2 cellular contexts compared by ENCODE assay signal in the genomic region with DNA sequence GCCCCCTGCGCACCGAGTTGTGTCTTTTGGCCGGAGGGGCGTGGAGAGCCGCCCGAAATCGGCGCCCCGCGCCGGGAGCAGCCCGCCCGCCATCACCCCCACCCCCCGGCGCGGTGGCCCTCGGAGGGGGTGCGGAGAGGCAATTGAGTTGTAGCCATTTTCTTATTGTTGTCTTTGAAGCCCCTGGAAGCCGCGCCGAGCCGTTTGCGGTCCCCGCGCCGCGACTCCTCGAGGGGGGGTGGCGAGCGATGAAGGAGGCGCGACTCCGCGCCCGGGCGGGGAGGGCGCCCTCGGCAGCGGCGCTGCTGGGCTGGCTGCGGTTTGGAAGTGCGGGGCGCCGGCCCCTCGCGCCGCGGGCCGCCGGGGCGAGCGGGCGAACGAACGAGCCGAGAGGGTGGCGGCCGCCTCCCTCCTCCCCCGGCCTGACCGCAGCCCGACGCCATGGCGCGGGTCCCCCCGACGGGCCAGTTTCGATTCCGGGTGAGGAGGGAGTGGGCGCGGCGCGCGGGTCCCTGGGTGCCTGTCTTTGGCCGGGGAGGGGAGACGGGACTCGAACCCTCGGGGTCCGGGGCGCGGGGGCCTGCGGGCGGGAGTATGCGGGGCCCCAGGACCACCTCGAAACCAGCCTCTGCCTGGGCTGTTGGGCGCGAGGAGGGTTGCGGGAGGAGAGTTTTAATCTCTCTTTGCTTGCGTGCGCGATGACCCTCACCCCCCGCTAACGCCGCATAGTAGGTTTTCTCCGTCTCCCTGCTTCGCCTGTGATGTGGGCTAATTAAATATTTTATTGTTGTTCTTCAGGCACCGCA.
TF ChIP-seq lines count a peak whose summit lies in the region.

No MANE protein-coding gene starts in this region.

TF ChIP-seq in IMR-90, 13 proteins besides CTCF, POLR2A, EP300 and RAD21:
- TF ChIP-seq MXI1 (IDR thresholded peaks at IDR 0.05; ENCODE audit: borderline replicate concordance, low read depth, low read length) (0 out of 2 replicates have a peak, but pooled peaks have one; percentile 10), MAZ (IDR thresholded peaks at IDR 0.05; ENCODE audit: borderline replicate concordance, low read depth, low read length) (peak; percentile 36; the same call in 1 of the 2 replicates), FOS (IDR thresholded peaks at IDR 0.05; ENCODE audit: low read depth, low read length) (no peak), CEBPB (IDR thresholded peaks at IDR 0.05; ENCODE audit: low read depth, low read length) (no peak), BHLHE40 (IDR thresholded peaks at IDR 0.05; ENCODE audit: low read depth, low read length) (no peak)

TF ChIP-seq in endothelial cell of umbilical vein, 7 proteins besides CTCF, POLR2A, EP300 and RAD21:
- TF ChIP-seq POLR2AphosphoS5 (IDR thresholded peaks at IDR 0.05; ENCODE audit: insufficient read depth, low read depth, low read length) (peak; percentile 24), JUN (IDR thresholded peaks at IDR 0.05; ENCODE audit: borderline replicate concordance, insufficient read depth, insufficient read length, low read depth) (no peak)
